Comparison of ENCODE assay signal across 8 cellular contexts in genomic region chr20:46512943-46513844, GRCh38. TPM values are rescaled to one million over a fixed set of nuclear protein-coding genes. Genes with fewer than 3 reads are reported as not detected.
DNase-seq lines count a peak whose midpoint lies in the region; ATAC-seq and TF ChIP-seq lines count a peak whose summit lies in the region.

Gene ZNF334 (minus strand): TSS chr20:46513559. CDS start chr20:46512102, 1,457 bp downstream.

- H3K9me3 ChIP-seq in ES-I3 (ENCODE audit: control insufficient read depth, insufficient read depth, low read length) (peaks cover 3% of the 10 kb centered on the region; the same call in 1 of the 2 replicates), Peyer's patch (no peaks in the 10 kb centered on the region)

- DNase-seq in Peyer's patch (peak in 2 of 3 donors; percentile 57 to 61), chondrocyte (ENCODE audit: low spot score) (no peak), left kidney (ENCODE audit: low read depth, low spot score) (peak; percentile 94), HCEC 1CT (no peak)
- peak; percentile 74 for DNase-seq in stimulated activated CD4-positive, alpha-beta T cell treated with anti-CD3 and anti-CD28 coated beads, Interleukin-15, amount 100 ng/mL, for 24 hours
- no peak for DNase-seq in effector CD4-positive, alpha-beta T cell

- H3K36me3 ChIP-seq in ES-I3 (ENCODE audit: insufficient read depth, low read length) (peaks cover 6% of the 10 kb centered on the region), Peyer's patch (no peaks in the 10 kb centered on the region)

- H3K4me1 ChIP-seq in ES-I3 (ENCODE audit: insufficient read depth, low read length): no peaks in the 10 kb centered on the region
- H3K4me1 ChIP-seq in Peyer's patch: no peaks in the 10 kb centered on the region

- H3K9ac ChIP-seq in ES-I3 (ENCODE audit: low read depth, low read length): peak within 1 kb of the TSS; percentile 78

- peak within 1 kb of the TSS in 2 of 4 donors; percentile 19 to 23 for H3K27ac ChIP-seq in Peyer's patch

- peaks cover 7% of the 10 kb centered on the region for H3K36me3 Mint-ChIP-seq in chondrocyte (ENCODE audit: low read depth)

- H3K27me3 Mint-ChIP-seq in chondrocyte (ENCODE audit: low read depth): peaks cover 12% of the 10 kb centered on the region

- peak within 1 kb of the TSS; percentile 45 to 67 (median 57) for H3K4me3 ChIP-seq in Peyer's patch

- no peaks in the 10 kb centered on the region for H3K27me3 ChIP-seq in Peyer's patch

- ATAC-seq in HG03460 (IDR thresholded peaks at IDR 0.05; ENCODE audit: unreplicated experiment): peak; percentile 64

- peak within 1 kb of the TSS; percentile 66 for H3K27ac Mint-ChIP-seq in chondrocyte (ENCODE audit: unreplicated experiment)

- H3K9me3 Mint-ChIP-seq in chondrocyte (ENCODE audit: low read depth): peaks cover 4% of the 10 kb centered on the region

- H3K4me3 Mint-ChIP-seq in chondrocyte (ENCODE audit: unreplicated experiment): peak within 1 kb of the TSS; percentile 88

- no peak for TF ChIP-seq CTCF in Peyer's patch (IDR thresholded peaks at IDR 0.05)
- TF ChIP-seq CTCF in chondrocyte (IDR thresholded peaks at IDR 0.05): no peak

- peaks cover 10% of the 10 kb centered on the region for H3K4me1 Mint-ChIP-seq in chondrocyte (ENCODE audit: low read depth)

- TF ChIP-seq POLR2A in Peyer's patch (IDR thresholded peaks at IDR 0.05): peak in 1 of 2 donors; percentile 15

RNA-seq across cellular contexts. Expression of gene ZNF334, which starts in this region (rescaled TPM):
- total RNA-seq in Peyer's patch (10 to 100 TPM in 1 of 4 donors, 1 to 10 TPM in 3; 4.4 to 19.8 (median 6.2) TPM), chondrocyte (4.7 to 6.6 TPM (median 4.8 TPM) in 3 replicates)

Comparison
In these comparisons a context has a peak if more than half of its experiments do, and no peak if none do; other contexts are left out.
1. DNase-seq: peak in Peyer's patch (2 of 3), left kidney (single experiment) and stimulated activated CD4-positive, alpha-beta T cell treated with anti-CD3 and anti-CD28 coated beads, Interleukin-15, amount 100 ng/mL, for 24 hours (single experiment); none in chondrocyte (single experiment), effector CD4-positive, alpha-beta T cell (single experiment) and HCEC 1CT (single experiment).